In the genomic region with DNA sequence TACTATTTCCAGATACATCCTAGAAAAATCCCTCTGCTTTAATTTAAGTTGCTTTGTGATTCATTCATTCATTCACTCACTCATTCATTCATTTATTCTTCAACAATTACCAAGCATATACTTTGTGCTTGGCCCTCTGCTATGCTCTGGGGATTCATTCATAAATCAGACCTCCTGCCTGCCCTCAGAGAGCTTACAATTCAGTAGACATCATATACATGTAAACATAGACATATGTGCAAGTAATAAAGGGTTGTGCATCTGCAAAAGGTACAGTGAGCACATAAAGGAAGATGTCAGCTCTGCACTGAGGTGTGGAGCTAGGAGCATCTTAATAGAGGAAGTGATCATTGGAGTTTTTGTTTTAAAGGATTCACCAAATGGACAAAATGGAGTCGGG, we compare ENCODE assay signal across 7 cellular contexts.
"Had no signal": no experiment of that assay in that cellular context is flagged by ENCODE, and none has a peak within 500 bp of the region (broad histone marks: within the 10 kb centered on the region; RNA-seq: fewer than 3 reads in every experiment).

No MANE protein-coding gene starts in this region.

- H3K27ac Mint-ChIP-seq: IgD-negative memory B cell had no signal

- FAIRE-seq: HTR-8/SVneo had no signal

- H3K4me2 ChIP-seq: KMS-11 had no signal

- H3K4me3 Mint-ChIP-seq: IgD-negative memory B cell had no signal

- DNase-seq: IMR-90, KBM-7, KG1 had no signal

- H3K27ac ChIP-seq: HL-60, KMS-11 had no signal

- H3K4me1 Mint-ChIP-seq: IgD-negative memory B cell had no signal

- H3K9ac ChIP-seq: KMS-11 had no signal
